8 cellular contexts compared by ENCODE assay signal in genomic region chr4:113547487-113548042, GRCh38.
DNase-seq lines count a peak whose midpoint lies in the region; ATAC-seq, FAIRE-seq and TF ChIP-seq lines count a peak whose summit lies in the region.

No MANE protein-coding gene starts in this region.

- H3K4me3 ChIP-seq in upper lobe of right lung: no peak overlapping the region

- H3K27me3 ChIP-seq in upper lobe of right lung: no peaks in the 10 kb centered on the region

- H3K9me3 ChIP-seq in upper lobe of right lung: no peaks in the 10 kb centered on the region

- H3K27ac Mint-ChIP-seq in activated naive CD4-positive, alpha-beta T cell treated with anti-CD3 and anti-CD28 coated beads, Interleukin-2, amount 50 U/mL, for 72 hours: peak overlapping the region; percentile 44 to 55

- peak; percentile 99 for TF ChIP-seq CTCF in upper lobe of right lung (IDR thresholded peaks at IDR 0.05)

- H3K4me1 ChIP-seq in upper lobe of right lung: peaks cover 18% of the 10 kb centered on the region

- TF ChIP-seq POLR2A in GM12891 (IDR thresholded peaks at IDR 0.05; ENCODE audit: low read depth, low read length): no peak

- no peaks in the 10 kb centered on the region for H3K36me3 ChIP-seq in upper lobe of right lung

- DNase-seq in GM12891 (ENCODE audit: insufficient read length, low spot score) (peak; percentile 33), NCI-H1105 treated with DMSO at 0.1 percent for 48 hours (lab: John Stamatoyannopoulos, UW) (peak; percentile 71), SKM-1 (lab: John Stamatoyannopoulos, UW; ENCODE audit: unreplicated experiment) (peak; percentile 81), head of caudate nucleus (peak; percentile 69 to 94 (median 86)), posterior cingulate gyrus (peak; percentile 51 to 96 (median 80)), upper lobe of right lung (peak; percentile 87)
- peak; percentile 89 to 91 for DNase-seq in activated naive CD4-positive, alpha-beta T cell treated with anti-CD3 and anti-CD28 coated beads, Interleukin-2, amount 50 U/mL, for 72 hours (ENCODE audit: low spot score in 2 of 2)

- peak; percentile 97 for ATAC-seq in HG02759 (IDR thresholded peaks at IDR 0.05; ENCODE audit: unreplicated experiment)
- peak; percentile 99 to 100 for ATAC-seq in activated naive CD4-positive, alpha-beta T cell treated with anti-CD3 and anti-CD28 coated beads, Interleukin-2, amount 50 U/mL, for 72 hours
- peak; percentile 100 for ATAC-seq in upper lobe of right lung

- peak; percentile 100 for FAIRE-seq in GM12891 (lab: Jason Lieb, UNC)

- no peaks in the 10 kb centered on the region for H3K9me3 Mint-ChIP-seq in activated naive CD4-positive, alpha-beta T cell treated with anti-CD3 and anti-CD28 coated beads, Interleukin-2, amount 50 U/mL, for 72 hours

- H3K36me3 Mint-ChIP-seq in activated naive CD4-positive, alpha-beta T cell treated with anti-CD3 and anti-CD28 coated beads, Interleukin-2, amount 50 U/mL, for 72 hours: peaks cover 8 to 24% of the 10 kb centered on the region in 2 donors

- peak overlapping the region; percentile 49 for H3K27ac ChIP-seq in upper lobe of right lung

- intact Hi-C loops in head of caudate nucleus (cut with DNase I): loop anchor here (5.0 to 10.0 kb wide), 2 partner anchors 153 to 215 kb away; partner anchors contain the start of gene CAMK2D
- intact Hi-C loops in posterior cingulate gyrus (cut with DNase I): loop anchor here (1.0 to 2.0 kb wide), 2 partner anchors 153 to 214 kb away; partner anchors contain the start of gene CAMK2D
- intact Hi-C loops in upper lobe of right lung (cut with DNase I): no loop called here

TF ChIP-seq in GM12891, 5 proteins besides CTCF, POLR2A, EP300 and RAD21:
- TF ChIP-seq PAX5 (IDR thresholded peaks at IDR 0.05; ENCODE audit: insufficient read depth, low read length, severe bottlenecking): no peak
- TF ChIP-seq SPI1 (IDR thresholded peaks at IDR 0.05; ENCODE audit: low read depth, low read length): 0 out of 2 replicates have a peak, but pooled peaks have one; percentile 6
- 0 out of 2 replicates have a peak, but pooled peaks have one; percentile 30 for TF ChIP-seq POLR2AphosphoS5 (IDR thresholded peaks at IDR 0.05; ENCODE audit: low read depth, low read length)
- peak; percentile 91 for TF ChIP-seq POU2F2 (IDR thresholded peaks at IDR 0.05; ENCODE audit: low read depth, low read length)

Comparison
In these comparisons a context has a peak if more than half of its experiments do, and no peak if none do; other contexts are left out.
1. DNase-seq: peak in every context shown above with its lines; median percentile 90 in activated naive CD4-positive, alpha-beta T cell treated with anti-CD3 and anti-CD28 coated beads, Interleukin-2, amount 50 U/mL, for 72 hours; 87 in upper lobe of right lung; 86 in head of caudate nucleus; 81 in SKM-1; 80 in posterior cingulate gyrus; 71 in NCI-H1105 treated with DMSO at 0.1 percent for 48 hours; 33 in GM12891.